ENCODE assay signal across 34 cellular contexts in genomic region chr10:48768451-48768766, GRCh38.
"Had no signal": no experiment of that assay in that cellular context is flagged by ENCODE, and none has a peak within 500 bp of the region (broad histone marks: within the 10 kb centered on the region; RNA-seq: fewer than 3 reads in every experiment).

No MANE protein-coding gene starts in this region.

- H3K4me3 Mint-ChIP-seq: activated B cell treated with CpG ODN at 0.5 μM for 24 hours; activated CD4-positive, alpha-beta memory T cell treated with anti-CD3 and anti-CD28 coated beads for 36 hours; activated CD4-positive, alpha-beta T cell treated with anti-CD3 and anti-CD28 coated beads, Interleukin-2, amount 10 ng/mL, durations not matched to agents 24 days and 14 days; activated CD8-positive, alpha-beta T cell treated with anti-CD3 and anti-CD28 coated beads for 36 hours; activated naive CD4-positive, alpha-beta T cell treated with anti-CD3 and anti-CD28 coated beads for 36 hours; activated naive CD8-positive, alpha-beta T cell treated with anti-CD3 and anti-CD28 coated beads for 36 hours; activated T-cell treated with anti-CD3 and anti-CD28 coated beads, Interleukin-2, amount 50 U/mL, for 4 hours; activated T-cell treated with anti-CD3 and anti-CD28 coated beads, Interleukin-2, amount 50 U/mL, for 72 hours; activated T-helper 1 cell treated with anti-CD3 and anti-CD28 coated beads, Interleukin-12 subunit alpha, Interleukin-12 subunit beta, Interleukin-2, Interleukin-4 antibody, amounts not matched to agents 30 ng/mL and 10 ng/mL and 1 ng/mL, durations not matched to agents 14 hours and 24 hours and 36 hours; activated T-helper 17 cell treated with anti-CD3 and anti-CD28 coated beads, Interleukin-2, amount 50 U/mL, for 72 hours; T-helper 1 cell treated with Interleukin-12 subunit alpha and Interleukin-12 subunit beta and Interleukin-4 antibody, amounts not matched to agents 30 μg/mL and 1 μg/mL, for 36 hours; T-helper 2 cell treated with Interferon-gamma antibody and Interleukin-4, amounts not matched to agents 5 μg/mL and 100 μg/mL, for 36 hours had no signal

- H3K4me1 ChIP-seq: adrenal gland, body of pancreas, breast epithelium had no signal

- DNase-seq: activated B cell treated with CpG ODN at 0.5 μM for 24 hours; activated CD4-positive, alpha-beta memory T cell treated with anti-CD3 and anti-CD28 coated beads for 36 hours; activated CD4-positive, alpha-beta T cell treated with anti-CD3 and anti-CD28 coated beads for 4 hours; activated CD4-positive, alpha-beta T cell treated with anti-CD3 and anti-CD28 coated beads, Interleukin-2, amount 50 U/mL, for 1 hour; activated CD4-positive, alpha-beta T cell treated with anti-CD3 and anti-CD28 coated beads, Interleukin-2, amount 50 U/mL, for 4 hours; activated CD4-positive, CD25-positive, alpha-beta regulatory T cell treated with anti-CD3 and anti-CD28 coated beads, Interleukin-2, amount 50 U/mL, for 72 hours; activated CD8-positive, alpha-beta memory T cell treated with anti-CD3 and anti-CD28 coated beads, Interleukin-2, amount 50 U/mL, for 4 hours; activated CD8-positive, alpha-beta T cell treated with anti-CD3 and anti-CD28 coated beads for 36 hours; activated effector memory CD4-positive, alpha-beta T cell treated with anti-CD3 and anti-CD28 coated beads, Interleukin-2, amount 50 U/mL, for 16 hours; activated gamma-delta T cell treated with Interleukin-2 at 50 U/mL for 16 hours; activated naive CD4-positive, alpha-beta T cell; activated naive CD4-positive, alpha-beta T cell treated with anti-CD3 and anti-CD28 coated beads for 36 hours; activated naive CD4-positive, alpha-beta T cell treated with anti-CD3 and anti-CD28 coated beads, Interleukin-2, amount 50 U/mL, for 16 hours; activated naive CD8-positive, alpha-beta T cell treated with anti-CD3 and anti-CD28 coated beads for 36 hours; activated T-cell treated with anti-CD3 and anti-CD28 coated beads for 4 hours; activated T-cell treated with anti-CD3 and anti-CD28 coated beads, Interleukin-2, amount 50 U/mL, for 1 hour; activated T-cell treated with anti-CD3 and anti-CD28 coated beads, Interleukin-2, amount 50 U/mL, for 4 hours; activated T-cell treated with anti-CD3 and anti-CD28 coated beads, Interleukin-2, amount 50 U/mL, for 72 hours; adrenal gland; amniotic stem cell; aorta; body of pancreas; brain microvascular endothelial cell; central memory CD4-positive, alpha-beta T cell; T-helper 2 cell; T-helper 9 cell had no signal

- ATAC-seq: activated CD8-positive, alpha-beta T cell treated with anti-CD3 and anti-CD28 coated beads for 36 hours; activated naive CD4-positive, alpha-beta T cell treated with anti-CD3 and anti-CD28 coated beads, Interleukin-2, amount 50 U/mL, for 72 hours; activated T-cell treated with anti-CD3 and anti-CD28 coated beads, Interleukin-2, amount 50 U/mL, for 4 hours; activated T-cell treated with anti-CD3 and anti-CD28 coated beads, Interleukin-2, amount 50 U/mL, for 72 hours; activated T-helper 17 cell treated with anti-CD3 and anti-CD28 coated beads, Interleukin-2, amount 50 U/mL, for 72 hours; body of pancreas had no signal

- H3K27me3 Mint-ChIP-seq: activated B cell treated with CpG ODN at 0.5 μM for 24 hours; activated CD4-positive, alpha-beta memory T cell treated with anti-CD3 and anti-CD28 coated beads for 36 hours; activated CD8-positive, alpha-beta T cell treated with anti-CD3 and anti-CD28 coated beads for 36 hours; activated naive CD8-positive, alpha-beta T cell treated with anti-CD3 and anti-CD28 coated beads for 36 hours had no signal

- H3K9me3 Mint-ChIP-seq: activated CD4-positive, alpha-beta memory T cell treated with anti-CD3 and anti-CD28 coated beads for 36 hours; activated CD4-positive, alpha-beta T cell treated with anti-CD3 and anti-CD28 coated beads, Interleukin-2, amount 10 ng/mL, durations not matched to agents 24 days and 14 days; activated CD8-positive, alpha-beta T cell treated with anti-CD3 and anti-CD28 coated beads for 36 hours; activated naive CD4-positive, alpha-beta T cell treated with anti-CD3 and anti-CD28 coated beads for 36 hours; activated naive CD4-positive, alpha-beta T cell treated with anti-CD3 and anti-CD28 coated beads, Interleukin-2, amount 50 U/mL, for 72 hours; activated naive CD8-positive, alpha-beta T cell treated with anti-CD3 and anti-CD28 coated beads for 36 hours; activated T-cell treated with anti-CD3 and anti-CD28 coated beads, Interleukin-2, amount 50 U/mL, for 4 hours; activated T-cell treated with anti-CD3 and anti-CD28 coated beads, Interleukin-2, amount 50 U/mL, for 72 hours; activated T-helper 1 cell treated with anti-CD3 and anti-CD28 coated beads, Interleukin-12 subunit alpha, Interleukin-12 subunit beta, Interleukin-2, Interleukin-4 antibody, amounts not matched to agents 30 ng/mL and 10 ng/mL and 1 ng/mL, durations not matched to agents 14 hours and 24 hours and 36 hours; activated T-helper 17 cell treated with anti-CD3 and anti-CD28 coated beads, Interleukin-2, amount 50 U/mL, for 72 hours; T-helper 1 cell treated with Interleukin-12 subunit alpha and Interleukin-12 subunit beta and Interleukin-4 antibody, amounts not matched to agents 30 μg/mL and 1 μg/mL, for 36 hours; T-helper 2 cell treated with Interferon-gamma antibody and Interleukin-4, amounts not matched to agents 5 μg/mL and 100 μg/mL, for 36 hours had no signal

- H3K4me3 ChIP-seq: adrenal gland, body of pancreas, breast epithelium had no signal

- H3K27me3 ChIP-seq: adrenal gland, body of pancreas, brain microvascular endothelial cell, breast epithelium had no signal

- H3K27ac ChIP-seq: adrenal gland, body of pancreas, brain microvascular endothelial cell, breast epithelium, VCaP had no signal

- H3K36me3 Mint-ChIP-seq: activated CD4-positive, alpha-beta memory T cell treated with anti-CD3 and anti-CD28 coated beads for 36 hours; activated naive CD4-positive, alpha-beta T cell treated with anti-CD3 and anti-CD28 coated beads, Interleukin-2, amount 50 U/mL, for 72 hours; activated naive CD8-positive, alpha-beta T cell treated with anti-CD3 and anti-CD28 coated beads for 36 hours had no signal

- H3K9me3 ChIP-seq: adrenal gland, body of pancreas, breast epithelium had no signal

- H3K36me3 ChIP-seq: adrenal gland, brain microvascular endothelial cell, breast epithelium had no signal

- H3K27ac Mint-ChIP-seq: activated B cell treated with CpG ODN at 0.5 μM for 24 hours; activated CD4-positive, alpha-beta memory T cell treated with anti-CD3 and anti-CD28 coated beads for 36 hours; activated CD4-positive, alpha-beta T cell treated with anti-CD3 and anti-CD28 coated beads, Interleukin-2, amount 10 ng/mL, durations not matched to agents 24 days and 14 days; activated CD8-positive, alpha-beta T cell treated with anti-CD3 and anti-CD28 coated beads for 36 hours; activated naive CD4-positive, alpha-beta T cell treated with anti-CD3 and anti-CD28 coated beads for 36 hours; activated naive CD4-positive, alpha-beta T cell treated with anti-CD3 and anti-CD28 coated beads, Interleukin-2, amount 50 U/mL, for 72 hours; activated naive CD8-positive, alpha-beta T cell treated with anti-CD3 and anti-CD28 coated beads for 36 hours; activated T-cell treated with anti-CD3 and anti-CD28 coated beads, Interleukin-2, amount 50 U/mL, for 72 hours; activated T-helper 1 cell treated with anti-CD3 and anti-CD28 coated beads, Interleukin-12 subunit alpha, Interleukin-12 subunit beta, Interleukin-2, Interleukin-4 antibody, amounts not matched to agents 30 ng/mL and 10 ng/mL and 1 ng/mL, durations not matched to agents 14 hours and 24 hours and 36 hours; activated T-helper 17 cell treated with anti-CD3 and anti-CD28 coated beads, Interleukin-2, amount 50 U/mL, for 72 hours; T-helper 1 cell treated with Interleukin-12 subunit alpha and Interleukin-12 subunit beta and Interleukin-4 antibody, amounts not matched to agents 30 μg/mL and 1 μg/mL, for 36 hours; T-helper 2 cell treated with Interferon-gamma antibody and Interleukin-4, amounts not matched to agents 5 μg/mL and 100 μg/mL, for 36 hours had no signal

- H3K4me1 Mint-ChIP-seq: activated CD4-positive, alpha-beta T cell treated with anti-CD3 and anti-CD28 coated beads, Interleukin-2, amount 10 ng/mL, durations not matched to agents 24 days and 14 days; activated naive CD8-positive, alpha-beta T cell treated with anti-CD3 and anti-CD28 coated beads for 36 hours; activated T-helper 17 cell treated with anti-CD3 and anti-CD28 coated beads, Interleukin-2, amount 50 U/mL, for 72 hours had no signal
